Comparison of ENCODE assay signal across 13 cellular contexts in genomic region chr5:112869948-112870347, GRCh38. TPM values are rescaled to one million over a fixed set of nuclear protein-coding genes. Genes with fewer than 3 reads are reported as not detected.
DNase-seq lines count a peak whose midpoint lies in the region; ATAC-seq and TF ChIP-seq lines count a peak whose summit lies in the region.
"Had no signal": no experiment of that assay in that cellular context is flagged by ENCODE, and none has a peak within 500 bp of the region (broad histone marks: within the 10 kb centered on the region; RNA-seq: fewer than 3 reads in every experiment).

No MANE protein-coding gene starts in this region.

- TF ChIP-seq CTCF in activated CD8-positive, alpha-beta T cell treated with anti-CD3 and anti-CD28 coated beads for 36 hours (IDR thresholded peaks at IDR 0.05) = no peak
- TF ChIP-seq CTCF in A673 (conservative IDR thresholded peaks at IDR 0.05; ENCODE audit: low read depth, low read length) (no peak), nephron progenitor cell (IDR thresholded peaks at IDR 0.05) (no peak)

- no peaks in the 10 kb centered on the region for H3K27me3 Mint-ChIP-seq in activated CD8-positive, alpha-beta T cell treated with anti-CD3 and anti-CD28 coated beads for 36 hours
- H3K27me3 Mint-ChIP-seq in nephron progenitor cell (ENCODE audit: low read depth, poor library complexity) = peaks cover 3% of the 10 kb centered on the region
- H3K27me3 Mint-ChIP-seq: activated B cell treated with CpG ODN at 0.5 μM for 24 hours; stimulated activated naive CD8-positive, alpha-beta T cell treated with anti-CD3 and anti-CD28 coated beads, Interleukin-15, Interleukin-2, amounts not matched to agents 100 ng/mL and 50 ng/mL, for 24 hours had no signal

- H3K27ac ChIP-seq in A673 (ENCODE audit: low read depth, low read length, poor library complexity, severe bottlenecking) = no peak overlapping the region

- H3K4me1 Mint-ChIP-seq in activated CD8-positive, alpha-beta T cell treated with anti-CD3 and anti-CD28 coated beads for 36 hours (ENCODE audit: low read depth) = peaks cover 39% of the 10 kb centered on the region
- no peaks in the 10 kb centered on the region for H3K4me1 Mint-ChIP-seq in nephron progenitor cell

- ATAC-seq in GM18511 (IDR thresholded peaks at IDR 0.05; ENCODE audit: unreplicated experiment) (peak; percentile 84), GM21360 (IDR thresholded peaks at IDR 0.05; ENCODE audit: unreplicated experiment) (peak; percentile 66), HG03039 (IDR thresholded peaks at IDR 0.05; ENCODE audit: unreplicated experiment) (peak; percentile 82)
- peak; percentile 61 for ATAC-seq in activated CD8-positive, alpha-beta T cell treated with anti-CD3 and anti-CD28 coated beads for 36 hours

- no TSS peak for BruUV-seq in A673 (replicated peaks; lab: Mats Ljungman, UMichigan)

- CTCF ChIA-PET in activated CD8-positive, alpha-beta T cell treated with anti-CD3 and anti-CD28 coated beads for 36 hours (lab: Charles Lee) = interaction anchor here (0.7 to 1.2 kb wide), 2 partner anchors 9 to 22 kb away, joined by 3 to 4 read pairs; partner anchors contain the start of gene SRP19
- CTCF ChIA-PET in A673 (lab: Charles Lee) = no interaction called here

- no peaks in the 10 kb centered on the region for H3K4me1 ChIP-seq in A673 (ENCODE audit: insufficient read depth, low read length, poor library complexity, severe bottlenecking)

- no peaks in the 10 kb centered on the region for H3K9me3 Mint-ChIP-seq in activated CD8-positive, alpha-beta T cell treated with anti-CD3 and anti-CD28 coated beads for 36 hours
- H3K9me3 Mint-ChIP-seq in nephron progenitor cell = no peaks in the 10 kb centered on the region
- H3K9me3 Mint-ChIP-seq: activated B cell treated with CpG ODN at 0.5 μM for 24 hours; neural crest cell; stimulated activated naive CD8-positive, alpha-beta T cell treated with anti-CD3 and anti-CD28 coated beads, Interleukin-15, Interleukin-2, amounts not matched to agents 100 ng/mL and 50 ng/mL, for 24 hours had no signal

- H3K4me3 ChIP-seq in A673 (ENCODE audit: low read depth, low read length, poor library complexity, severe bottlenecking) = no peak overlapping the region

- H3K36me3 Mint-ChIP-seq in activated CD8-positive, alpha-beta T cell treated with anti-CD3 and anti-CD28 coated beads for 36 hours (ENCODE audit: low read depth) = peaks cover 54% of the 10 kb centered on the region
- H3K36me3 Mint-ChIP-seq in nephron progenitor cell (ENCODE audit: low read depth) = peaks cover 64% of the 10 kb centered on the region

- intact Hi-C loops in activated CD8-positive, alpha-beta T cell treated with anti-CD3 and anti-CD28 coated beads for 36 hours (cut with micrococcal nuclease) = no loop called here
- intact Hi-C loops in A673 (cut with micrococcal nuclease; ENCODE audit: unreplicated experiment) = no loop called here

- H3K36me3 ChIP-seq in A673 (ENCODE audit: insufficient read depth, low read length, poor library complexity, severe bottlenecking) = peaks cover 54% of the 10 kb centered on the region

- no peak for DNase-seq in activated CD8-positive, alpha-beta T cell treated with anti-CD3 and anti-CD28 coated beads for 36 hours
- DNase-seq in A673 (ENCODE audit: low spot score) (no peak), nephron progenitor cell (no peak), NCI-H774 (lab: John Stamatoyannopoulos, UW) (no peak), activated gamma-delta T cell treated with Interleukin-2 at 50 U/mL for 16 hours (no peak)
- DNase-seq: activated B cell treated with CpG ODN at 0.5 μM for 24 hours, DMS53, NCI-H2029 treated with DMSO at 0.1 percent for 48 hours had no signal

- H3K27ac Mint-ChIP-seq in activated CD8-positive, alpha-beta T cell treated with anti-CD3 and anti-CD28 coated beads for 36 hours = peak overlapping the region; percentile 50
- H3K27ac Mint-ChIP-seq in nephron progenitor cell = no peak overlapping the region
- H3K27ac Mint-ChIP-seq: activated B cell treated with CpG ODN at 0.5 μM for 24 hours; stimulated activated naive CD8-positive, alpha-beta T cell treated with anti-CD3 and anti-CD28 coated beads, Interleukin-15, Interleukin-2, amounts not matched to agents 100 ng/mL and 50 ng/mL, for 24 hours had no signal

- H3K9me3 ChIP-seq in A673 (ENCODE audit: low read depth, low read length, poor library complexity, severe bottlenecking) = no peaks in the 10 kb centered on the region

- POLR2A ChIA-PET in activated CD8-positive, alpha-beta T cell treated with anti-CD3 and anti-CD28 coated beads for 36 hours (lab: Charles Lee) = interaction anchor here (1.0 to 1.4 kb wide), 3 partner anchors 9 to 35 kb away, joined by 3 to 5 read pairs (median 3); partner anchors contain the start of gene SRP19
- POLR2A ChIA-PET in A673 (lab: Charles Lee; ENCODE audit: low non-redundant PET) = interaction anchor here (0.8 kb wide), 1 partner anchor 9 kb away, joined by 3 read pairs; the partner anchor contains the start of gene SRP19

- no peaks in the 10 kb centered on the region for H3K27me3 ChIP-seq in A673 (replicated peaks; ENCODE audit: insufficient read depth, low read depth, low read length, poor library complexity)

- no peak overlapping the region for H3K4me3 Mint-ChIP-seq in activated CD8-positive, alpha-beta T cell treated with anti-CD3 and anti-CD28 coated beads for 36 hours
- H3K4me3 Mint-ChIP-seq in nephron progenitor cell = no peak overlapping the region
- H3K4me3 Mint-ChIP-seq: activated B cell treated with CpG ODN at 0.5 μM for 24 hours; neural crest cell; stimulated activated naive CD8-positive, alpha-beta T cell treated with anti-CD3 and anti-CD28 coated beads, Interleukin-15, Interleukin-2, amounts not matched to agents 100 ng/mL and 50 ng/mL, for 24 hours had no signal

RNA-seq across cellular contexts. Expression of gene SRP19, which starts 8.9 kb away (rescaled TPM):
- 10 to 100 TPM; 45.6 to 47.0 TPM for total RNA-seq in activated CD8-positive, alpha-beta T cell treated with anti-CD3 and anti-CD28 coated beads for 36 hours
- total RNA-seq in A673 (2021) = 72.4 and 73.9 TPM in 2 replicates

RNA-seq across cellular contexts. Expression of gene REEP5, which starts 52.1 kb away (rescaled TPM):
- 10 to 100 TPM; 38.0 to 40.6 TPM for total RNA-seq in activated CD8-positive, alpha-beta T cell treated with anti-CD3 and anti-CD28 coated beads for 36 hours
- 42.8 and 50.5 TPM in 2 replicates for total RNA-seq in A673 (2021)
